Comparison of ENCODE assay signal across 1 cellular context in the genomic region with DNA sequence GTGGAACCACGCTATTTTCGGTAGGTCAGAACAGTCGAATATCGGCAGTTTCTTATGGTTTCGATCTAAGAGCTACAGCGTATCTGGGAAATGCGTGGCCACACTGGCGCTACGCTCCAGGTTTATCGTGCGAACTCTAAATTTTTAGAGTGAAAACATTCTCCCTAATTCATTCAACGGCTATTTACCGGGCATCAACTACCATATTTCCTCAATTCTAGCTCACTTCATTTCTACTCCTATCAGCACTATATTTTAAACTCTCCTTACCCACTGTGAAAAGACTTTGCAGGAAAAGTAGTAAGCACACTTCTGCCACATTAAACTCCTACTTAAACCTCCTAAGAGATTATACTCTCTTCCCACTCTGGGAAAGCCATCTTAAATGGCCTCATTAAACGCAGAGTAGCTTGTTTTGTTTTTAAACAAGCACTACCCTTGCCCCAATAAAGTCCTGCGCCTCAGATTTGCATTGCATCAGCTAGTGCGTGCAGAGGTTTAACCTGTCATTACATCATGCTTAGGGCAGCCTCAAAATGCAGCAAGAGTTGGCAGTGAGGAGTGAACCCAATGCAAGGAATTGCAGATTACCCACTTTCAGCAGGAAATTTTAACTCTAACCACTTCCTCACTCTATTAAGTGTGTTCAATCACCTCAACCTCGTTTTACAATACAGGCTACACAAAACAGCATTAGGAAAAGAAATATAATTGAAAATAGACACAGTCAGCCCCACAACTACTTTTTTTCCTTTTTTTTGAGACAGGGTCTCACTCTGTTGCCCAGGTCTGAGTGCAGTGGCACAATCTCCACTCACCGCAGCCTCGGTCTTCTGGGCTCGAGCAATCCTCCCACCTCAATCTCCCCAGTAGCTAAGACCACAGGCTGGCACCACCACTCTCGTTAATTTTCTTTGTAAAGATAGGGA.
A peak's percentile ranks its signal among the peaks of the same experiment; 100 is the strongest.
TF ChIP-seq lines count a peak whose summit lies in the region.

No MANE protein-coding gene starts in this region.

TF ChIP-seq in HepG2, 621 proteins besides CTCF, POLR2A, EP300 and RAD21 (continued from another document and continues in another):
- TF ChIP-seq, protein P1, sequence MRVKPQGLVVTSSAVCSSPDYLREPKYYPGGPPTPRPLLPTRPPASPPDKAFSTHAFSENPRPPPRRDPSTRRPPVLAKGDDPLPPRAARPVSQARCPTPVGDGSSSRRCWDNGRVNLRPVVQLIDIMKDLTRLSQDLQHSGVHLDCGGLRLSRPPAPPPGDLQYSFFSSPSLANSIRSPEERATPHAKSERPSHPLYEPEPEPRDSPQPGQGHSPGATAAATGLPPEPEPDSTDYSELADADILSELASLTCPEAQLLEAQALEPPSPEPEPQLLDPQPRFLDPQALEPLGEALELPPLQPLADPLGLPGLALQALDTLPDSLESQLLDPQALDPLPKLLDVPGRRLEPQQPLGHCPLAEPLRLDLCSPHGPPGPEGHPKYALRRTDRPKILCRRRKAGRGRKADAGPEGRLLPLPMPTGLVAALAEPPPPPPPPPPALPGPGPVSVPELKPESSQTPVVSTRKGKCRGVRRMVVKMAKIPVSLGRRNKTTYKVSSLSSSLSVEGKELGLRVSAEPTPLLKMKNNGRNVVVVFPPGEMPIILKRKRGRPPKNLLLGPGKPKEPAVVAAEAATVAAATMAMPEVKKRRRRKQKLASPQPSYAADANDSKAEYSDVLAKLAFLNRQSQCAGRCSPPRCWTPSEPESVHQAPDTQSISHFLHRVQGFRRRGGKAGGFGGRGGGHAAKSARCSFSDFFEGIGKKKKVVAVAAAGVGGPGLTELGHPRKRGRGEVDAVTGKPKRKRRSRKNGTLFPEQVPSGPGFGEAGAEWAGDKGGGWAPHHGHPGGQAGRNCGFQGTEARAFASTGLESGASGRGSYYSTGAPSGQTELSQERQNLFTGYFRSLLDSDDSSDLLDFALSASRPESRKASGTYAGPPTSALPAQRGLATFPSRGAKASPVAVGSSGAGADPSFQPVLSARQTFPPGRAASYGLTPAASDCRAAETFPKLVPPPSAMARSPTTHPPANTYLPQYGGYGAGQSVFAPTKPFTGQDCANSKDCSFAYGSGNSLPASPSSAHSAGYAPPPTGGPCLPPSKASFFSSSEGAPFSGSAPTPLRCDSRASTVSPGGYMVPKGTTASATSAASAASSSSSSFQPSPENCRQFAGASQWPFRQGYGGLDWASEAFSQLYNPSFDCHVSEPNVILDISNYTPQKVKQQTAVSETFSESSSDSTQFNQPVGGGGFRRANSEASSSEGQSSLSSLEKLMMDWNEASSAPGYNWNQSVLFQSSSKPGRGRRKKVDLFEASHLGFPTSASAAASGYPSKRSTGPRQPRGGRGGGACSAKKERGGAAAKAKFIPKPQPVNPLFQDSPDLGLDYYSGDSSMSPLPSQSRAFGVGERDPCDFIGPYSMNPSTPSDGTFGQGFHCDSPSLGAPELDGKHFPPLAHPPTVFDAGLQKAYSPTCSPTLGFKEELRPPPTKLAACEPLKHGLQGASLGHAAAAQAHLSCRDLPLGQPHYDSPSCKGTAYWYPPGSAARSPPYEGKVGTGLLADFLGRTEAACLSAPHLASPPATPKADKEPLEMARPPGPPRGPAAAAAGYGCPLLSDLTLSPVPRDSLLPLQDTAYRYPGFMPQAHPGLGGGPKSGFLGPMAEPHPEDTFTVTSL (CRISPR knock-in tag; IDR thresholded peaks at IDR 0.05; ENCODE audit: borderline replicate concordance) = no peak
- TF ChIP-seq HOXD1 (CRISPR knock-in tag; IDR thresholded peaks at IDR 0.05) = no peak
- TF ChIP-seq, protein P2, sequence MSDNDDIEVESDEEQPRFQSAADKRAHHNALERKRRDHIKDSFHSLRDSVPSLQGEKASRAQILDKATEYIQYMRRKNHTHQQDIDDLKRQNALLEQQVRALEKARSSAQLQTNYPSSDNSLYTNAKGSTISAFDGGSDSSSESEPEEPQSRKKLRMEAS (IDR thresholded peaks at IDR 0.05) = peak; percentile 59; the same call in 1 of the 2 replicates
- TF ChIP-seq, protein P3, sequence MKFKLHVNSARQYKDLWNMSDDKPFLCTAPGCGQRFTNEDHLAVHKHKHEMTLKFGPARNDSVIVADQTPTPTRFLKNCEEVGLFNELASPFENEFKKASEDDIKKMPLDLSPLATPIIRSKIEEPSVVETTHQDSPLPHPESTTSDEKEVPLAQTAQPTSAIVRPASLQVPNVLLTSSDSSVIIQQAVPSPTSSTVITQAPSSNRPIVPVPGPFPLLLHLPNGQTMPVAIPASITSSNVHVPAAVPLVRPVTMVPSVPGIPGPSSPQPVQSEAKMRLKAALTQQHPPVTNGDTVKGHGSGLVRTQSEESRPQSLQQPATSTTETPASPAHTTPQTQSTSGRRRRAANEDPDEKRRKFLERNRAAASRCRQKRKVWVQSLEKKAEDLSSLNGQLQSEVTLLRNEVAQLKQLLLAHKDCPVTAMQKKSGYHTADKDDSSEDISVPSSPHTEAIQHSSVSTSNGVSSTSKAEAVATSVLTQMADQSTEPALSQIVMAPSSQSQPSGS (CRISPR knock-in tag; IDR thresholded peaks at IDR 0.05) = peak; percentile 89; the same call in 1 of the 2 replicates
- TF ChIP-seq, protein P4, sequence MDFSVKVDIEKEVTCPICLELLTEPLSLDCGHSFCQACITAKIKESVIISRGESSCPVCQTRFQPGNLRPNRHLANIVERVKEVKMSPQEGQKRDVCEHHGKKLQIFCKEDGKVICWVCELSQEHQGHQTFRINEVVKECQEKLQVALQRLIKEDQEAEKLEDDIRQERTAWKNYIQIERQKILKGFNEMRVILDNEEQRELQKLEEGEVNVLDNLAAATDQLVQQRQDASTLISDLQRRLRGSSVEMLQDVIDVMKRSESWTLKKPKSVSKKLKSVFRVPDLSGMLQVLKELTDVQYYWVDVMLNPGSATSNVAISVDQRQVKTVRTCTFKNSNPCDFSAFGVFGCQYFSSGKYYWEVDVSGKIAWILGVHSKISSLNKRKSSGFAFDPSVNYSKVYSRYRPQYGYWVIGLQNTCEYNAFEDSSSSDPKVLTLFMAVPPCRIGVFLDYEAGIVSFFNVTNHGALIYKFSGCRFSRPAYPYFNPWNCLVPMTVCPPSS (IDR thresholded peaks at IDR 0.05) = no peak
- no peak for TF ChIP-seq NCOA2 (CRISPR knock-in tag; IDR thresholded peaks at IDR 0.05)
- TF ChIP-seq ZNF549 (CRISPR knock-in tag; IDR thresholded peaks at IDR 0.05) = peak; percentile 96
- TF ChIP-seq DNMT3B (CRISPR knock-in tag; conservative IDR thresholded peaks at IDR 0.05) = no peak
- peak; percentile 8 for TF ChIP-seq MED8 (CRISPR knock-in tag; IDR thresholded peaks at IDR 0.05; ENCODE audit: insufficient replicate concordance)
- TF ChIP-seq ATM (IDR thresholded peaks at IDR 0.05; ENCODE audit: borderline replicate concordance) = no peak
- TF ChIP-seq ZNF17 (CRISPR knock-in tag; IDR thresholded peaks at IDR 0.05) = no peak
- TF ChIP-seq, protein P5, sequence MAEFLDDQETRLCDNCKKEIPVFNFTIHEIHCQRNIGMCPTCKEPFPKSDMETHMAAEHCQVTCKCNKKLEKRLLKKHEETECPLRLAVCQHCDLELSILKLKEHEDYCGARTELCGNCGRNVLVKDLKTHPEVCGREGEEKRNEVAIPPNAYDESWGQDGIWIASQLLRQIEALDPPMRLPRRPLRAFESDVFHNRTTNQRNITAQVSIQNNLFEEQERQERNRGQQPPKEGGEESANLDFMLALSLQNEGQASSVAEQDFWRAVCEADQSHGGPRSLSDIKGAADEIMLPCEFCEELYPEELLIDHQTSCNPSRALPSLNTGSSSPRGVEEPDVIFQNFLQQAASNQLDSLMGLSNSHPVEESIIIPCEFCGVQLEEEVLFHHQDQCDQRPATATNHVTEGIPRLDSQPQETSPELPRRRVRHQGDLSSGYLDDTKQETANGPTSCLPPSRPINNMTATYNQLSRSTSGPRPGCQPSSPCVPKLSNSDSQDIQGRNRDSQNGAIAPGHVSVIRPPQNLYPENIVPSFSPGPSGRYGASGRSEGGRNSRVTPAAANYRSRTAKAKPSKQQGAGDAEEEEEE (CRISPR knock-in tag; IDR thresholded peaks at IDR 0.05; ENCODE audit: borderline replicate concordance) = no peak
- TF ChIP-seq MEF2D (CRISPR knock-in tag; IDR thresholded peaks at IDR 0.05) = peak; percentile 11
- peak; percentile 37 for TF ChIP-seq NR2C2 (CRISPR knock-in tag; IDR thresholded peaks at IDR 0.05; ENCODE audit: borderline replicate concordance)
- no peak for TF ChIP-seq MZF1 (CRISPR knock-in tag; IDR thresholded peaks at IDR 0.05; ENCODE audit: borderline replicate concordance)
- peak; percentile 53; the same call in 1 of the 2 replicates for TF ChIP-seq HOXA3 (CRISPR knock-in tag; IDR thresholded peaks at IDR 0.05)
- peak; percentile 66; the same call in 1 of the 2 replicates for TF ChIP-seq THAP11 (CRISPR knock-in tag; IDR thresholded peaks at IDR 0.05)
- TF ChIP-seq ZNF3 (CRISPR knock-in tag; IDR thresholded peaks at IDR 0.05) = peak; percentile 52; the same call in 1 of the 2 replicates
- no peak for TF ChIP-seq ZNF589 (CRISPR knock-in tag; conservative IDR thresholded peaks at IDR 0.05)
- TF ChIP-seq STAT5B (CRISPR knock-in tag; IDR thresholded peaks at IDR 0.05) = no peak
- TF ChIP-seq, protein P6, sequence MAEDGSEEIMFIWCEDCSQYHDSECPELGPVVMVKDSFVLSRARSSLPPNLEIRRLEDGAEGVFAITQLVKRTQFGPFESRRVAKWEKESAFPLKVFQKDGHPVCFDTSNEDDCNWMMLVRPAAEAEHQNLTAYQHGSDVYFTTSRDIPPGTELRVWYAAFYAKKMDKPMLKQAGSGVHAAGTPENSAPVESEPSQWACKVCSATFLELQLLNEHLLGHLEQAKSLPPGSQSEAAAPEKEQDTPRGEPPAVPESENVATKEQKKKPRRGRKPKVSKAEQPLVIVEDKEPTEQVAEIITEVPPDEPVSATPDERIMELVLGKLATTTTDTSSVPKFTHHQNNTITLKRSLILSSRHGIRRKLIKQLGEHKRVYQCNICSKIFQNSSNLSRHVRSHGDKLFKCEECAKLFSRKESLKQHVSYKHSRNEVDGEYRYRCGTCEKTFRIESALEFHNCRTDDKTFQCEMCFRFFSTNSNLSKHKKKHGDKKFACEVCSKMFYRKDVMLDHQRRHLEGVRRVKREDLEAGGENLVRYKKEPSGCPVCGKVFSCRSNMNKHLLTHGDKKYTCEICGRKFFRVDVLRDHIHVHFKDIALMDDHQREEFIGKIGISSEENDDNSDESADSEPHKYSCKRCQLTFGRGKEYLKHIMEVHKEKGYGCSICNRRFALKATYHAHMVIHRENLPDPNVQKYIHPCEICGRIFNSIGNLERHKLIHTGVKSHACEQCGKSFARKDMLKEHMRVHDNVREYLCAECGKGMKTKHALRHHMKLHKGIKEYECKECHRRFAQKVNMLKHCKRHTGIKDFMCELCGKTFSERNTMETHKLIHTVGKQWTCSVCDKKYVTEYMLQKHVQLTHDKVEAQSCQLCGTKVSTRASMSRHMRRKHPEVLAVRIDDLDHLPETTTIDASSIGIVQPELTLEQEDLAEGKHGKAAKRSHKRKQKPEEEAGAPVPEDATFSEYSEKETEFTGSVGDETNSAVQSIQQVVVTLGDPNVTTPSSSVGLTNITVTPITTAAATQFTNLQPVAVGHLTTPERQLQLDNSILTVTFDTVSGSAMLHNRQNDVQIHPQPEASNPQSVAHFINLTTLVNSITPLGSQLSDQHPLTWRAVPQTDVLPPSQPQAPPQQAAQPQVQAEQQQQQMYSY (CRISPR knock-in tag; IDR thresholded peaks at IDR 0.05) = no peak
- no peak for TF ChIP-seq NFYB (CRISPR knock-in tag; IDR thresholded peaks at IDR 0.05)
- no peak for TF ChIP-seq ZKSCAN1 (IDR thresholded peaks at IDR 0.05; ENCODE audit: low read length)
- TF ChIP-seq ZNF484 (CRISPR knock-in tag; IDR thresholded peaks at IDR 0.05; ENCODE audit: borderline replicate concordance, low read depth) = no peak
- TF ChIP-seq ZFP37 (CRISPR knock-in tag; IDR thresholded peaks at IDR 0.05; ENCODE audit: borderline replicate concordance) = no peak
- TF ChIP-seq SNAI1 (CRISPR knock-in tag; IDR thresholded peaks at IDR 0.05; ENCODE audit: borderline replicate concordance) = no peak
- TF ChIP-seq KLF6 (CRISPR knock-in tag; IDR thresholded peaks at IDR 0.05) = peak; percentile 90; the same call in 1 of the 2 replicates
- TF ChIP-seq CCAR2 (optimal IDR thresholded peaks at IDR 0.05; ENCODE audit: low read depth, low read length) = no peak
- TF ChIP-seq ZNF282 (IDR thresholded peaks at IDR 0.05; ENCODE audit: partially characterized antibody) = no peak
- no peak for TF ChIP-seq ZZZ3 (CRISPR knock-in tag; IDR thresholded peaks at IDR 0.05; ENCODE audit: borderline replicate concordance)
- no peak for TF ChIP-seq ZNF678 (CRISPR knock-in tag; IDR thresholded peaks at IDR 0.05)
- 0 out of 2 replicates have a peak, but pooled peaks have one; percentile 13 for TF ChIP-seq ESRRA (CRISPR knock-in tag; IDR thresholded peaks at IDR 0.05; ENCODE audit: low read depth)
- TF ChIP-seq ZNF510 (CRISPR knock-in tag; IDR thresholded peaks at IDR 0.05; ENCODE audit: low read depth) = no peak
- TF ChIP-seq ZNF547 (CRISPR knock-in tag; IDR thresholded peaks at IDR 0.05) = no peak
- 0 out of 2 replicates have a peak, but pooled peaks have one; percentile 26 for TF ChIP-seq KDM4B (CRISPR knock-in tag; IDR thresholded peaks at IDR 0.05)
- no peak for TF ChIP-seq JUNB (CRISPR knock-in tag; IDR thresholded peaks at IDR 0.05; ENCODE audit: borderline replicate concordance)
- TF ChIP-seq ZNF674 (CRISPR knock-in tag; IDR thresholded peaks at IDR 0.05; ENCODE audit: low read depth) = no peak
- TF ChIP-seq ZNF670 (CRISPR knock-in tag; IDR thresholded peaks at IDR 0.05; ENCODE audit: borderline replicate concordance) = no peak
- no peak for TF ChIP-seq FOXM1 (CRISPR knock-in tag; IDR thresholded peaks at IDR 0.05)
- TF ChIP-seq ZNF205 (CRISPR knock-in tag; IDR thresholded peaks at IDR 0.05) = no peak
- TF ChIP-seq ZBTB20 (CRISPR knock-in tag; IDR thresholded peaks at IDR 0.05; ENCODE audit: borderline replicate concordance, low read depth) = no peak
- TF ChIP-seq ZNF7 (CRISPR knock-in tag; IDR thresholded peaks at IDR 0.05) = peak; percentile 94
- no peak for TF ChIP-seq PLRG1 (conservative IDR thresholded peaks at IDR 0.05)
- TF ChIP-seq ZMYM3 (CRISPR knock-in tag; IDR thresholded peaks at IDR 0.05) = no peak
- TF ChIP-seq SP1 (IDR thresholded peaks at IDR 0.05) = no peak
- TF ChIP-seq SP1 (CRISPR knock-in tag; IDR thresholded peaks at IDR 0.05) = no peak
- peak; percentile 90 for TF ChIP-seq ZNF644 (CRISPR knock-in tag; IDR thresholded peaks at IDR 0.05; ENCODE audit: low read depth)
- 0 out of 2 replicates have a peak, but pooled peaks have one; percentile 28 for TF ChIP-seq ZMYM2 (CRISPR knock-in tag; IDR thresholded peaks at IDR 0.05)
- no peak for TF ChIP-seq MYC (CRISPR knock-in tag; IDR thresholded peaks at IDR 0.05; ENCODE audit: borderline replicate concordance)
- TF ChIP-seq ZFP62 (CRISPR knock-in tag; IDR thresholded peaks at IDR 0.05) = no peak
- TF ChIP-seq MED13 (CRISPR knock-in tag; IDR thresholded peaks at IDR 0.05) = no peak
- no peak; the same call in 1 of the 2 replicates for TF ChIP-seq BHLHE40 (IDR thresholded peaks at IDR 0.05; ENCODE audit: low read length)
- 0 out of 2 replicates have a peak, but pooled peaks have one; percentile 66 for TF ChIP-seq SMAD3 (CRISPR knock-in tag; IDR thresholded peaks at IDR 0.05)
